8 cellular contexts compared by ENCODE assay signal in genomic region chr5:59034498-59035186, GRCh38.
DNase-seq lines count a peak whose midpoint lies in the region; ATAC-seq lines count a peak whose summit lies in the region.

No MANE protein-coding gene starts in this region.

- DNase-seq in NCI-H2029 treated with DMSO at 0.1 percent for 48 hours (lab: John Stamatoyannopoulos, UW) (peak; percentile 37), NCI-H2029 (lab: John Stamatoyannopoulos, UW) (no peak), NCI-H2227 (lab: John Stamatoyannopoulos, UW; ENCODE audit: unreplicated experiment) (peak; percentile 34), amniotic epithelial cell (ENCODE audit: low read depth) (peak; percentile 68), kidney glomerular epithelial cell (lab: John Stamatoyannopoulos, UW) (peak; percentile 44), OCI-M2 (lab: John Stamatoyannopoulos, UW; ENCODE audit: unreplicated experiment) (no peak)

- ATAC-seq in GM19351 (IDR thresholded peaks at IDR 0.05; ENCODE audit: unreplicated experiment) (peak; percentile 56), HG02840 (IDR thresholded peaks at IDR 0.05; ENCODE audit: low FRiP score, unreplicated experiment) (no peak)

Comparison
In these comparisons a context has a peak if more than half of its experiments do, and no peak if none do; other contexts are left out.
1. DNase-seq: peak in NCI-H2029 treated with DMSO at 0.1 percent for 48 hours (single experiment), NCI-H2227 (single experiment), amniotic epithelial cell (single experiment) and kidney glomerular epithelial cell (single experiment); none in NCI-H2029 (single experiment) and OCI-M2 (single experiment).